In the genomic region with DNA sequence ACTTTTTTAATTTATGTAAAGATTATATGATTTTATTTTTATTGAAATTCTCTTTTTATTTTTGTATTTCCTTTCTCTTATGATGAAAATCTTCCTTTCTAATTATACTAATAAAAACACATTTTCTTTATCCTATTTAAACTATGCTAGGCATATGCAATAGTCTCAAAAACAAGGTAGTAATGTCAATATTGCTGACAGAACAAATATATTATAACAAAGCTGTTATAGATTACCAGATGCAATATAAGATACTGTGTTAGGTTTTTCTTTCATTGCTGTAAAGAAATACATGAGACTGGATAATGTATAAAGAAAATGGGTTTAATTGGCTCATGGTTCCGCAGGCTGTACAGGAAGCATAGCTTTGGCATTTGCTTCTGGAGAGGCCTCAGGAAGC, we compare ENCODE assay signal across 23 cellular contexts.
"Had no signal": no experiment of that assay in that cellular context is flagged by ENCODE, and none has a peak within 500 bp of the region (broad histone marks: within the 10 kb centered on the region; RNA-seq: fewer than 3 reads in every experiment).

No MANE protein-coding gene starts in this region.

- H3K4me3 ChIP-seq: dorsolateral prefrontal cortex, gastroesophageal sphincter, heart right ventricle, left lung, prostate gland, suprapubic skin, transverse colon, upper lobe of right lung, uterus had no signal

- H3K9me3 ChIP-seq: gastroesophageal sphincter, heart right ventricle, left lung, prostate gland, suprapubic skin, transverse colon, upper lobe of right lung, uterus had no signal

- DNase-seq: dorsolateral prefrontal cortex; effector CD4-positive, alpha-beta T cell; heart right ventricle; hippocampal formation; left cardiac atrium; left lung; naive thymus-derived CD8-positive, alpha-beta T cell; nephron progenitor cell; nucleus accumbens; right cardiac atrium; small intestine; stimulated activated CD4-positive, alpha-beta T cell treated with anti-CD3 and anti-CD28 coated beads, Interleukin-15, amount 100 ng/mL, for 24 hours; stimulated activated CD4-positive, alpha-beta T cell treated with anti-CD3 and anti-CD28 coated beads, Interleukin-4, amount 100 ng/mL, for 1 hour; stimulated activated CD8-positive, alpha-beta memory T cell treated with anti-CD3 and anti-CD28 coated beads, Interleukin-4, amount 100 ng/mL, for 48 hours; stimulated activated naive CD4-positive, alpha-beta T cell; stimulated activated naive CD8-positive, alpha-beta T cell treated with anti-CD3 and anti-CD28 coated beads, Interleukin-15, amount 100 ng/mL, for 72 hours; transverse colon; upper lobe of right lung; uterus had no signal

- H3K27me3 ChIP-seq: gastroesophageal sphincter, heart right ventricle, left lung, suprapubic skin, transverse colon, upper lobe of right lung, uterus had no signal

- ATAC-seq: gastroesophageal sphincter; left lung; naive thymus-derived CD8-positive, alpha-beta T cell; right cardiac atrium; stimulated activated naive CD8-positive, alpha-beta T cell treated with anti-CD3 and anti-CD28 coated beads, Interleukin-15, amount 100 ng/mL, for 72 hours; upper lobe of right lung had no signal

- H3K4me1 ChIP-seq: gastroesophageal sphincter, left lung, prostate gland, suprapubic skin, transverse colon, upper lobe of right lung, uterus had no signal

- H3K36me3 ChIP-seq: gastroesophageal sphincter, heart right ventricle, left lung, prostate gland, suprapubic skin, transverse colon, upper lobe of right lung, uterus had no signal

- H3K27ac ChIP-seq: dorsolateral prefrontal cortex, gastroesophageal sphincter, heart right ventricle, left lung, prostate gland, suprapubic skin, transverse colon, upper lobe of right lung, uterus had no signal

- FAIRE-seq: islet of Langerhans, small intestine had no signal
